Comparison of ENCODE assay signal across 16 cellular contexts in the genomic region with DNA sequence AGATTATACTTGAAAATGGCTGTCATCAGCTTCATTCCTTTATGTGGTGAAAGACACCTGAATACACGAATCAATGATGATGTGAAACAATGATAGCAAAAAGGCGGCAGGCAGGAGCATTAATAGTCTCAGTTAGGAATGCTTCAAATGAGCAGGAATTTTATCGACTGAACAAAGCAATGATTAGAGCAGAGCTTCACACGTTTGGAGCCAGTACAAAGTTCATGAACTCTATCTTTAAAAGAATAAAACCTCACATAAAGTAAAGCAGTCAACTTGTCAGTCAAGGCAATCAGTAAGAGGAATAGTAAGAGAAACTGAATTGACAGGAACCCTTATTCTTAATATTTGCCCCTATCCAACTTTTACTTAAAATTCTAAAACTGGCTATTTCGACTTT.
DNase-seq lines count a peak whose midpoint lies in the region; ATAC-seq and TF ChIP-seq lines count a peak whose summit lies in the region.
"Had no signal": no experiment of that assay in that cellular context is flagged by ENCODE, and none has a peak within 500 bp of the region (broad histone marks: within the 10 kb centered on the region; RNA-seq: fewer than 3 reads in every experiment).

No MANE protein-coding gene starts in this region.

- peaks cover 50% of the 10 kb centered on the region for H3K79me2 ChIP-seq in OCI-LY7 (ENCODE audit: insufficient read depth, low read depth, low read length)
- H3K79me2 ChIP-seq in osteoblast (ENCODE audit: insufficient read depth, low read length): peaks cover 81% of the 10 kb centered on the region

- H3K4me2 ChIP-seq in OCI-LY7 (ENCODE audit: low read length) (peak overlapping the region; percentile 92), osteoblast (ENCODE audit: insufficient read depth, low read length) (no peak overlapping the region)

- H3K9me3 ChIP-seq in CD4-positive, CD25-positive, alpha-beta regulatory T cell (ENCODE audit: control insufficient read depth in 2 of 2, low read length in 2 of 2): no peaks in the 10 kb centered on the region
- H3K9me3 ChIP-seq in OCI-LY7 (ENCODE audit: low read length) (no peaks in the 10 kb centered on the region), osteoblast (ENCODE audit: low read depth, low read length) (no peaks in the 10 kb centered on the region)

- no peak overlapping the region for H3K27ac ChIP-seq in CD4-positive, CD25-positive, alpha-beta regulatory T cell (ENCODE audit: insufficient read depth, low read length, poor library complexity, severe bottlenecking)
- H3K27ac ChIP-seq in OCI-LY7 (ENCODE audit: low read depth, low read length, poor library complexity, severe bottlenecking) (no peak overlapping the region), osteoblast (ENCODE audit: low read depth, low read length) (peak overlapping the region; percentile 93)
- H3K27ac ChIP-seq: brain microvascular endothelial cell had no signal

- H4K20me1 ChIP-seq in OCI-LY7 (ENCODE audit: insufficient read depth, low read length): no peaks in the 10 kb centered on the region
- H4K20me1 ChIP-seq in osteoblast (ENCODE audit: insufficient read depth, low read length): no peaks in the 10 kb centered on the region

- TF ChIP-seq CTCF in OCI-LY7 (conservative IDR thresholded peaks at IDR 0.05; ENCODE audit: low read length) (no peak), osteoblast (IDR thresholded peaks at IDR 0.05; ENCODE audit: extremely low read depth, low read depth, low read length) (no peak)

- no peaks in the 10 kb centered on the region for H3K9me2 ChIP-seq in OCI-LY7 (ENCODE audit: insufficient read depth, low read length)

- ATAC-seq in CD4-positive, CD25-positive, alpha-beta regulatory T cell (ENCODE audit: low read depth in 2 of 2): no peak
- ATAC-seq in left lobe of liver (peak; percentile 30), GM21825 (IDR thresholded peaks at IDR 0.05; ENCODE audit: unreplicated experiment) (no peak)
- ATAC-seq: HCT116 had no signal

- H3K4me1 Mint-ChIP-seq in CD4-positive, CD25-positive, alpha-beta regulatory T cell: peaks cover 20 to 47% (median 36%) of the 10 kb centered on the region in 4 donors

- peak overlapping the region in 2 of 3 donors; percentile 20 to 96 for H3K27ac Mint-ChIP-seq in CD4-positive, CD25-positive, alpha-beta regulatory T cell

- no peak overlapping the region; the same call in 1 of the 2 replicates for H2AFZ ChIP-seq in OCI-LY7 (ENCODE audit: low read length)
- H2AFZ ChIP-seq in osteoblast (ENCODE audit: low read length): no peak overlapping the region

- peaks cover 8% of the 10 kb centered on the region for H3K36me3 Mint-ChIP-seq in CD4-positive, CD25-positive, alpha-beta regulatory T cell

- peaks cover 19% of the 10 kb centered on the region for H3K4me1 ChIP-seq in CD4-positive, CD25-positive, alpha-beta regulatory T cell (ENCODE audit: control insufficient read depth, insufficient read depth, low read length, poor library complexity, severe bottlenecking)
- peaks cover 74% of the 10 kb centered on the region for H3K4me1 ChIP-seq in OCI-LY7 (ENCODE audit: insufficient read depth, low read length, poor library complexity, severe bottlenecking)
- H3K4me1 ChIP-seq in osteoblast (ENCODE audit: insufficient read depth, low read length): peaks cover 29% of the 10 kb centered on the region

- no TSS peak for BruUV-seq in OCI-LY7 (replicated peaks; lab: Mats Ljungman, UMichigan)

- CTCF ChIA-PET in OCI-LY7 (lab: Charles Lee; ENCODE audit: unreplicated experiment): interaction anchor here (0.6 to 1.3 kb wide), 2 partner anchors 10 to 18 kb away, joined by 5 to 8 read pairs; no protein-coding TSS in a partner anchor

- H3K9me3 Mint-ChIP-seq in CD4-positive, CD25-positive, alpha-beta regulatory T cell: no peaks in the 10 kb centered on the region

- H3K4me3 ChIP-seq in CD4-positive, CD25-positive, alpha-beta regulatory T cell (ENCODE audit: low read depth, low read length): no peak overlapping the region
- H3K4me3 ChIP-seq in OCI-LY7 (ENCODE audit: low read depth, low read length, poor library complexity, severe bottlenecking): no peak overlapping the region
- H3K4me3 ChIP-seq in osteoblast (ENCODE audit: insufficient read depth, low read length): no peak overlapping the region

- no peaks in the 10 kb centered on the region for H3K36me3 ChIP-seq in CD4-positive, CD25-positive, alpha-beta regulatory T cell (ENCODE audit: control insufficient read depth, insufficient read depth, low read length)
- H3K36me3 ChIP-seq in OCI-LY7 (ENCODE audit: insufficient read depth, low read length): peaks cover 46% of the 10 kb centered on the region
- peaks cover 15% of the 10 kb centered on the region for H3K36me3 ChIP-seq in osteoblast (ENCODE audit: insufficient read depth, low read length)
- H3K36me3 ChIP-seq: brain microvascular endothelial cell had no signal

- H3K4me3 Mint-ChIP-seq in CD4-positive, CD25-positive, alpha-beta regulatory T cell: peak overlapping the region in 2 of 4 donors; percentile 49 to 63

- POLR2A ChIA-PET in OCI-LY7 (lab: Charles Lee): interaction anchor here (0.8 to 7.1 kb wide), 5 partner anchors 9 to 77 kb away, joined by 3 to 123 read pairs (median 7); partner anchors contain the start of gene SERTAD2

- no peaks in the 10 kb centered on the region for H3K27me3 ChIP-seq in CD4-positive, CD25-positive, alpha-beta regulatory T cell (ENCODE audit: control insufficient read depth, insufficient read depth, low read length)
- no peaks in the 10 kb centered on the region for H3K27me3 ChIP-seq in osteoblast (ENCODE audit: insufficient read depth, low read length)
- H3K27me3 ChIP-seq: brain microvascular endothelial cell had no signal

- intact Hi-C loops in OCI-LY7 (cut with micrococcal nuclease; ENCODE audit: unreplicated experiment): no loop called here

- no peak for DNase-seq in CD4-positive, CD25-positive, alpha-beta regulatory T cell
- no peak for DNase-seq in OCI-LY7 (ENCODE audit: low spot score)
- no peak for DNase-seq in left lobe of liver (ENCODE audit: low spot score)
- DNase-seq in osteoblast (ENCODE audit: insufficient read length, low spot score, missing footprints): no peak
- DNase-seq in NCI-H1694 (lab: John Stamatoyannopoulos, UW): no peak
- no peak for DNase-seq in globus pallidus (ENCODE audit: low spot score)
- DNase-seq in inferior parietal cortex (ENCODE audit: extremely low spot score): no peak
- DNase-seq: activated CD4-positive, alpha-beta T cell treated with anti-CD3 and anti-CD28 coated beads for 1 hour; brain microvascular endothelial cell; GDM1; kidney; NCI-H1930; NCI-H524 treated with DMSO at 0.1 percent for 48 hours; T1000 had no signal

- H3K27me3 Mint-ChIP-seq in CD4-positive, CD25-positive, alpha-beta regulatory T cell: no peaks in the 10 kb centered on the region
